In the genomic region with DNA sequence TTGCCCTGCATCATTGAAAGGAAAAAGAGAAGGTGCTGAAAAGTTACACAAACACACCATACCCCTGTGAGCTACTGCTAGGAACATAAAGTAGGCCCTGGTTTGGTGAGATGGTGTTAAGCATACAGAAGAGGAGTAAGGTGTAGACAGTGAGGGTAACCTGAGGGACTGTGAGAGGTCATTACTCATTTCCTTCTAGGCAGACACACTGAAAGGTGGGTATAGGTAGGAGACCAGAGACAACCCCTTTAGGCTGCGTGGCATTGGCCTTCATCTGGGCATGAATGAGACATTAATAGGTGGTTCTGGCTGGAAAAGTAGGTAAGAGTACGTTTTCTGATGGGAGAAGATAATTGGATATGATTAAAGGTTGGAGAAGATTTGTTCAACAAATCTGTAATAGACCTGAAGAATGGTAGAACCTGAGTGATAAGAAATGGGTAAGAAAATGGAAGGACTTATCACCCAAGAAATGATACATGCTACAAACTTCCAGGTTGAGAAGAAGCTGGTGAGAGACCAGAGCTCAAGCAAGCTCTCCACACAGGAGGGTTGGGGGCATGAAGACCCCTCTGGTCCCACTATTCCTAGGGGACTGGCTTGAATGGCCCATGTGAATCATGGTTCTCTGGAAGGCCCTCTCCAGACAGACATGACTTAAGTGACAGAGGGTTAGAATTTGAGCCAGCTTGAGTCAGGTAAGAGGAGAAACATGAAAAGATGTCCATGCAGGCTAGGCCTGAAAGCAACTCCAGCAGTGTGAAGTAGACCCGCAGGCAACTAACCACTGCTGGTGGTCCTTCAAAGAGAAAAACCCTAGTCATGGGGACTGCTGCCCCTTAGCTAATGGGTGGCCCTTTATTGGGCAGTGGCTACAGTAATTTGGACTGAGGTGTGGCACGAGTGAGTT, we compare ENCODE assay signal across 10 cellular contexts. TPM values are rescaled to one million over a fixed set of nuclear protein-coding genes. Genes with fewer than 3 reads are reported as not detected.
DNase-seq lines count a peak whose midpoint lies in the region; ATAC-seq, FAIRE-seq and TF ChIP-seq lines count a peak whose summit lies in the region.
"Had no signal": no experiment of that assay in that cellular context is flagged by ENCODE, and none has a peak within 500 bp of the region (broad histone marks: within the 10 kb centered on the region; RNA-seq: fewer than 3 reads in every experiment).

No MANE protein-coding gene starts in this region.

- FAIRE-seq in GM12892 (lab: Jason Lieb, UNC), result peak; percentile 5

- no peak overlapping the region for H3K4me3 ChIP-seq in CD4-positive, alpha-beta memory T cell (ENCODE audit: low read length in 2 of 2)
- H3K4me3 ChIP-seq: testis had no signal

- H3K27me3 ChIP-seq in CD4-positive, alpha-beta memory T cell (ENCODE audit: insufficient read depth, low read length), result no peaks in the 10 kb centered on the region
- H3K27me3 ChIP-seq: testis had no signal

- DNase-seq in CD4-positive, alpha-beta memory T cell, result no peak
- no peak for DNase-seq in GM12892 (ENCODE audit: insufficient read length)
- no peak for DNase-seq in naive thymus-derived CD8-positive, alpha-beta T cell
- DNase-seq in NCI-H1417 treated with DMSO at 0.1 percent for 48 hours (lab: John Stamatoyannopoulos, UW), result no peak
- DNase-seq in GOT3 (lab: John Stamatoyannopoulos, UW), result no peak
- DNase-seq: midbrain, retina, testis had no signal

- peaks cover 10 to 48% (median 27%) of the 10 kb centered on the region in 4 donors for H3K4me1 Mint-ChIP-seq in CD4-positive, alpha-beta memory T cell
- peaks cover 19% of the 10 kb centered on the region for H3K4me1 Mint-ChIP-seq in activated T-helper 17 cell treated with anti-CD3 and anti-CD28 coated beads, Interleukin-2, amount 50 U/mL, for 72 hours
- peaks cover 12 to 41% (median 31%) of the 10 kb centered on the region in 4 donors for H3K4me1 Mint-ChIP-seq in naive thymus-derived CD8-positive, alpha-beta T cell

- H3K36me3 Mint-ChIP-seq in CD4-positive, alpha-beta memory T cell, result peaks cover 18 to 48% of the 10 kb centered on the region in 2 donors
- peaks cover 70% of the 10 kb centered on the region for H3K36me3 Mint-ChIP-seq in activated T-helper 17 cell treated with anti-CD3 and anti-CD28 coated beads, Interleukin-2, amount 50 U/mL, for 72 hours (ENCODE audit: low read depth)
- H3K36me3 Mint-ChIP-seq in naive thymus-derived CD8-positive, alpha-beta T cell, result peaks cover 5 to 55% (median 11%) of the 10 kb centered on the region in 3 donors

- POLR2A ChIA-PET in CD4-positive, alpha-beta memory T cell (lab: Charles Lee; ENCODE audit: partially characterized antibody), result interaction anchor here (1.2 to 15.2 kb wide), 3 partner anchors 19 to 120 kb away, joined by 4 to 284 read pairs (median 23); a partner anchor contains a TSS
- POLR2A ChIA-PET in naive thymus-derived CD8-positive, alpha-beta T cell (lab: Charles Lee), result interaction anchor here (0.7 to 8.8 kb wide), 6 partner anchors 9 to 1081 kb away, joined by 3 to 132 read pairs (median 4); a partner anchor contains a TSS

- peaks cover 27% of the 10 kb centered on the region for H3K4me1 ChIP-seq in CD4-positive, alpha-beta memory T cell (ENCODE audit: insufficient read depth, low read length)

- no peak for ATAC-seq in activated T-helper 17 cell treated with anti-CD3 and anti-CD28 coated beads, Interleukin-2, amount 50 U/mL, for 72 hours (replicated peaks)
- ATAC-seq in naive thymus-derived CD8-positive, alpha-beta T cell, result no peak
- no peak for ATAC-seq in HG03039 (IDR thresholded peaks at IDR 0.05; ENCODE audit: unreplicated experiment)

- no peaks in the 10 kb centered on the region for H3K27me3 Mint-ChIP-seq in CD4-positive, alpha-beta memory T cell
- no peaks in the 10 kb centered on the region for H3K27me3 Mint-ChIP-seq in activated T-helper 17 cell treated with anti-CD3 and anti-CD28 coated beads, Interleukin-2, amount 50 U/mL, for 72 hours
- peaks cover 0 to 1% (median 0%) of the 10 kb centered on the region in 5 donors for H3K27me3 Mint-ChIP-seq in naive thymus-derived CD8-positive, alpha-beta T cell

- intact Hi-C loops in CD4-positive, alpha-beta memory T cell (cut with micrococcal nuclease), result loop anchor here (10.0 kb wide), 2 partner anchors 207 to 1447 kb away; a partner anchor contains a TSS

- H3K4me3 Mint-ChIP-seq in CD4-positive, alpha-beta memory T cell, result peak overlapping the region in 4 of 8 donors; percentile 37 to 67 (median 48)
- peak overlapping the region; percentile 4 for H3K4me3 Mint-ChIP-seq in activated T-helper 17 cell treated with anti-CD3 and anti-CD28 coated beads, Interleukin-2, amount 50 U/mL, for 72 hours
- peak overlapping the region in 6 of 10 donors; percentile 2 to 68 (median 26) for H3K4me3 Mint-ChIP-seq in naive thymus-derived CD8-positive, alpha-beta T cell

- H3K36me3 ChIP-seq in CD4-positive, alpha-beta memory T cell (ENCODE audit: insufficient read depth, low read length), result peaks cover 15% of the 10 kb centered on the region

- H3K9me3 Mint-ChIP-seq in CD4-positive, alpha-beta memory T cell, result no peaks in the 10 kb centered on the region
- H3K9me3 Mint-ChIP-seq in activated T-helper 17 cell treated with anti-CD3 and anti-CD28 coated beads, Interleukin-2, amount 50 U/mL, for 72 hours, result no peaks in the 10 kb centered on the region
- no peaks in the 10 kb centered on the region for H3K9me3 Mint-ChIP-seq in naive thymus-derived CD8-positive, alpha-beta T cell

- peak; percentile 54 for TF ChIP-seq POLR2A in GM12892 (IDR thresholded peaks at IDR 0.05; ENCODE audit: low read depth, low read length)

- CTCF ChIA-PET in CD4-positive, alpha-beta memory T cell (lab: Charles Lee; ENCODE audit: partially characterized antibody), result interaction anchor here (1.1 to 17.8 kb wide), 10 partner anchors 8 to 1083 kb away, joined by 3 to 399 read pairs (median 7); a partner anchor contains a TSS

- no peaks in the 10 kb centered on the region for H3K9me3 ChIP-seq in CD4-positive, alpha-beta memory T cell (ENCODE audit: control insufficient read depth in 1 of 2, low read length in 2 of 2)
- H3K9me3 ChIP-seq: testis had no signal

- peak overlapping the region; percentile 81 to 97 (median 94) for H3K27ac Mint-ChIP-seq in CD4-positive, alpha-beta memory T cell
- H3K27ac Mint-ChIP-seq in activated T-helper 17 cell treated with anti-CD3 and anti-CD28 coated beads, Interleukin-2, amount 50 U/mL, for 72 hours, result peak overlapping the region; percentile 66
- peak overlapping the region; percentile 71 to 97 (median 82) for H3K27ac Mint-ChIP-seq in naive thymus-derived CD8-positive, alpha-beta T cell

- H3K27ac ChIP-seq in CD4-positive, alpha-beta memory T cell (ENCODE audit: low read depth, low read length), result peak overlapping the region; percentile 53
- H3K27ac ChIP-seq: testis had no signal

RNA-seq across cellular contexts. Expression of a gene that starts 3.8 kb away (rescaled TPM):
- total RNA-seq in CD4-positive, alpha-beta memory T cell, result 10 to 100 TPM; 12.7 to 15.4 TPM
- 10 to 100 TPM; 22.3 TPM for polyA plus RNA-seq in CD4-positive, alpha-beta memory T cell
- 10.5 TPM for polyA plus RNA-seq in GM12892 (2012; ENCODE audit: missing spikeins)
- total RNA-seq in activated T-helper 17 cell treated with anti-CD3 and anti-CD28 coated beads, Interleukin-2, amount 50 U/mL, for 72 hours, result 10 to 100 TPM; 29.4 to 50.9 TPM
- total RNA-seq in naive thymus-derived CD8-positive, alpha-beta T cell, result 10 to 100 TPM; 13.7 to 16.1 TPM
- polyA plus RNA-seq in naive thymus-derived CD8-positive, alpha-beta T cell, result 10 to 100 TPM in 1 of 3 donors, 1 to 10 TPM in 2; 8.1 to 26.0 (median 9.4) TPM

RNA-seq across cellular contexts. Expression of a gene that starts 21.3 kb away (rescaled TPM):
- total RNA-seq in CD4-positive, alpha-beta memory T cell, result 10 to 100 TPM; 76.9 to 79.0 TPM
- polyA plus RNA-seq in CD4-positive, alpha-beta memory T cell, result 100 to 1,000 TPM; 149 to 192 TPM
- 239 TPM for polyA plus RNA-seq in GM12892 (2012; ENCODE audit: missing spikeins)
- total RNA-seq in activated T-helper 17 cell treated with anti-CD3 and anti-CD28 coated beads, Interleukin-2, amount 50 U/mL, for 72 hours, result 100 to 1,000 TPM; 211 to 254 TPM
- total RNA-seq in naive thymus-derived CD8-positive, alpha-beta T cell, result 10 to 100 TPM; 86.8 to 93.7 TPM
- polyA plus RNA-seq in naive thymus-derived CD8-positive, alpha-beta T cell, result 100 to 1,000 TPM; 145 to 155 (median 151) TPM
